30 cellular contexts compared by ENCODE assay signal in the genomic region with DNA sequence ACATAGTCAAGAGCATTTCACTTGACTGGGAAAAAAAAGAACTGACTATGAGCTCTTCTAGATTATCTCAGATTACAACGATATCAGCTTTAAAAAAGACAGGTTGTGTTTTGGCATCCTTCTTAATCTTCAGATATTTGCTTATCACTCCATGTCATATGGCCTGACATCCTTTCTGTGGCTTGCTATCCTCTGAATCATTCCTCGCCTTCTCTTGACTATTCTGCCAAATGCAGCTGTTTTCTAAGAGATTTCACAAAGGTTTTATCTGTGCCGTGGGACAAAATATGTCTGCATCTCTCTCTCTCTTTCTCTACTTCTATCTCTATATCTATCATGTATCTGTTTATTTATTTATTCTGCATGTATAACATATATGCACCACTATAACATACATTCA.
"Had no signal": no experiment of that assay in that cellular context is flagged by ENCODE, and none has a peak within 500 bp of the region (broad histone marks: within the 10 kb centered on the region; RNA-seq: fewer than 3 reads in every experiment).

No MANE protein-coding gene starts in this region.

- H3K9me3 Mint-ChIP-seq: stimulated activated memory B cell treated with anti-CD40 and anti-IgM and Interleukin-4, amounts not matched to agents 10 μg/mL and 1 μg/mL and 100 μg/mL, for 72 hours had no signal

- H3K27ac Mint-ChIP-seq: activated naive CD8-positive, alpha-beta T cell; endodermal cell; naive thymus-derived CD4-positive, alpha-beta T cell; stimulated activated memory B cell treated with anti-CD40 and anti-IgM and Interleukin-4, amounts not matched to agents 10 μg/mL and 1 μg/mL and 100 μg/mL, for 72 hours; stimulated activated naive CD8-positive, alpha-beta T cell treated with anti-CD3 and anti-CD28 coated beads, Interleukin-15, amount 100 ng/mL, for 72 hours had no signal

- H3K27ac ChIP-seq: body of pancreas, cardiac muscle cell, foreskin keratinocyte, heart left ventricle, left ventricle myocardium inferior, pancreas, prostate gland, VCaP had no signal

- H3K9me3 ChIP-seq: body of pancreas, pancreas, prostate gland had no signal

- H3K36me3 ChIP-seq: cardiac muscle cell, heart left ventricle, left ventricle myocardium inferior, pancreas, prostate gland had no signal

- H3K36me3 Mint-ChIP-seq: activated naive CD8-positive, alpha-beta T cell; naive thymus-derived CD4-positive, alpha-beta T cell; stimulated activated memory B cell treated with anti-CD40 and anti-IgM and Interleukin-4, amounts not matched to agents 10 μg/mL and 1 μg/mL and 100 μg/mL, for 72 hours had no signal

- H3K4me3 Mint-ChIP-seq: activated naive CD8-positive, alpha-beta T cell; endodermal cell; naive thymus-derived CD4-positive, alpha-beta T cell; stimulated activated memory B cell treated with anti-CD40 and anti-IgM and Interleukin-4, amounts not matched to agents 10 μg/mL and 1 μg/mL and 100 μg/mL, for 72 hours; stimulated activated naive CD8-positive, alpha-beta T cell treated with anti-CD3 and anti-CD28 coated beads, Interleukin-15, amount 100 ng/mL, for 72 hours had no signal

- ATAC-seq: body of pancreas; esophagus mucosa; foreskin keratinocyte; heart left ventricle; naive thymus-derived CD4-positive, alpha-beta T cell; pancreas; sciatic nerve; stimulated activated memory B cell treated with anti-CD40 and anti-IgM and Interleukin-4, amounts not matched to agents 10 μg/mL and 1 μg/mL and 100 μg/mL, for 72 hours; stimulated activated naive CD8-positive, alpha-beta T cell treated with anti-CD3 and anti-CD28 coated beads, Interleukin-15, amount 100 ng/mL, for 72 hours had no signal

- H3K27me3 Mint-ChIP-seq: activated naive CD8-positive, alpha-beta T cell; naive thymus-derived CD4-positive, alpha-beta T cell; stimulated activated memory B cell treated with anti-CD40 and anti-IgM and Interleukin-4, amounts not matched to agents 10 μg/mL and 1 μg/mL and 100 μg/mL, for 72 hours; stimulated activated naive CD8-positive, alpha-beta T cell treated with anti-CD3 and anti-CD28 coated beads, Interleukin-15, amount 100 ng/mL, for 72 hours had no signal

- H3K27me3 ChIP-seq: body of pancreas, cardiac muscle cell, foreskin keratinocyte, heart left ventricle, pancreas had no signal

- H3K4me3 ChIP-seq: body of pancreas, cardiac muscle cell, heart left ventricle, left ventricle myocardium inferior, lung, pancreas, prostate gland had no signal

- H3K4me1 ChIP-seq: body of pancreas, foreskin keratinocyte, heart left ventricle, left ventricle myocardium inferior, pancreas, prostate gland had no signal

- DNase-seq: activated CD4-positive, alpha-beta T cell treated with anti-CD3 and anti-CD28 coated beads for 48 hours; activated CD4-positive, alpha-beta T cell treated with anti-CD3 and anti-CD28 coated beads, Interleukin-2, amount 50 U/mL, for 48 hours; activated CD8-positive, alpha-beta memory T cell treated with anti-CD3 and anti-CD28 coated beads for 24 hours; activated effector memory CD4-positive, alpha-beta T cell treated with Interleukin-2 at 50 U/mL for 16 hours; activated naive CD4-positive, alpha-beta T cell treated with Interleukin-2 at 50 U/mL for 16 hours; aorta; body of pancreas; endodermal cell; foreskin keratinocyte; heart left ventricle; left ventricle myocardium inferior; naive thymus-derived CD4-positive, alpha-beta T cell; nucleus accumbens; pancreas; retina; small intestine; stimulated activated CD4-positive, alpha-beta T cell treated with anti-CD3 and anti-CD28 coated beads, Interleukin-1b, Interleukin-23, amount 100 ng/mL, for 48 hours; stimulated activated CD4-positive, alpha-beta T cell treated with anti-CD3 and anti-CD28 coated beads, Interleukin-4, amount 100 ng/mL, for 4 hours; stimulated activated CD8-positive, alpha-beta memory T cell treated with anti-CD3 and anti-CD28 coated beads, Interleukin-4, amount 100 ng/mL, for 48 hours; stimulated activated naive CD8-positive, alpha-beta T cell treated with anti-CD3 and anti-CD28 coated beads, Interleukin-15, amount 100 ng/mL, for 72 hours; substantia nigra; T-helper 2 cell had no signal

- H3K4me1 Mint-ChIP-seq: endodermal cell; naive thymus-derived CD4-positive, alpha-beta T cell; stimulated activated memory B cell treated with anti-CD40 and anti-IgM and Interleukin-4, amounts not matched to agents 10 μg/mL and 1 μg/mL and 100 μg/mL, for 72 hours; stimulated activated naive CD8-positive, alpha-beta T cell treated with anti-CD3 and anti-CD28 coated beads, Interleukin-15, amount 100 ng/mL, for 72 hours had no signal
